Comparison of ENCODE assay signal across 8 cellular contexts in the genomic region with DNA sequence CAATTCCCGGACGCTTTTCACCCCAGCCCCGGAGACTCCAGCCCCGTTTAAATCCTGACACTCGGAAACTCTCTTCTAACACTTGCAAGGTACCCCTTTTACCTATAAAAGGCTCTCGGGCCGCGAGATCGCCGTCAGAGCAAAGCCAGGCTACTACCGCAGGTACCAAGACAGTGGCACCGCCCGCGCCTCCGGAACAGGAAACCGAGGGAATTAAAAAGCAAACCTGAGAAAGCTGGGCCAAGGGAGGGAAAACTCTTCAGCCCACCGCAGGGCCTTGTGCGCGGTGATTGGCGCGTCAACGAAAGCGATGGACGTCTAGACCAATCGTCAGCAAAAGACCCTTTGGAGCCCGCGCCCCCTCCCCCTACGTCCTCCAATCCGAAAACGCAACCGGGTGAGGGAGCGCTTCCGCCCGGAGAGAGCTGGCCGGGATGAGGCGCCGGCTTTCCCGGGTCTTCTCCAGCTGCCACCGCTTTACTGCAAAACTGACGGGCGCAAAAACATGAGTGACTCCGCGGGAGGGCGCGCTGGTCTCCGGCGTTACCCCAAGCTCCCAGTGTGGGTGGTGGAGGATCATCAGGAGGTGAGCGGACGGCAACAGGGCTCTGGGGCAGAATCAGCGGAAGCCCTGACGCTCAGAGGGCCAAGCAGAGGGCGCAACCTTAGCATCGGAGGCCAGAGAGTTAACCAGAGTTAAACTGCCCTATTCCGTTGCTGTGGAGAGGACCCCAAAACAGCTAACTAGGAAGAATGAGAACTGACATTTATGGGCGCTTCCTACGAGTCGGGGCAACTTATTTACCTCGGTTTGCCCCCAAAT. TPM values are rescaled to one million over a fixed set of nuclear protein-coding genes. Genes with fewer than 3 reads are reported as not detected.
DNase-seq lines count a peak whose midpoint lies in the region; ATAC-seq and TF ChIP-seq lines count a peak whose summit lies in the region.

C5orf22 (plus strand) TSS at position 414 of the 823 bp plus-strand sequence; CDS start at position 506, 92 bp downstream.
A gene with protein sequence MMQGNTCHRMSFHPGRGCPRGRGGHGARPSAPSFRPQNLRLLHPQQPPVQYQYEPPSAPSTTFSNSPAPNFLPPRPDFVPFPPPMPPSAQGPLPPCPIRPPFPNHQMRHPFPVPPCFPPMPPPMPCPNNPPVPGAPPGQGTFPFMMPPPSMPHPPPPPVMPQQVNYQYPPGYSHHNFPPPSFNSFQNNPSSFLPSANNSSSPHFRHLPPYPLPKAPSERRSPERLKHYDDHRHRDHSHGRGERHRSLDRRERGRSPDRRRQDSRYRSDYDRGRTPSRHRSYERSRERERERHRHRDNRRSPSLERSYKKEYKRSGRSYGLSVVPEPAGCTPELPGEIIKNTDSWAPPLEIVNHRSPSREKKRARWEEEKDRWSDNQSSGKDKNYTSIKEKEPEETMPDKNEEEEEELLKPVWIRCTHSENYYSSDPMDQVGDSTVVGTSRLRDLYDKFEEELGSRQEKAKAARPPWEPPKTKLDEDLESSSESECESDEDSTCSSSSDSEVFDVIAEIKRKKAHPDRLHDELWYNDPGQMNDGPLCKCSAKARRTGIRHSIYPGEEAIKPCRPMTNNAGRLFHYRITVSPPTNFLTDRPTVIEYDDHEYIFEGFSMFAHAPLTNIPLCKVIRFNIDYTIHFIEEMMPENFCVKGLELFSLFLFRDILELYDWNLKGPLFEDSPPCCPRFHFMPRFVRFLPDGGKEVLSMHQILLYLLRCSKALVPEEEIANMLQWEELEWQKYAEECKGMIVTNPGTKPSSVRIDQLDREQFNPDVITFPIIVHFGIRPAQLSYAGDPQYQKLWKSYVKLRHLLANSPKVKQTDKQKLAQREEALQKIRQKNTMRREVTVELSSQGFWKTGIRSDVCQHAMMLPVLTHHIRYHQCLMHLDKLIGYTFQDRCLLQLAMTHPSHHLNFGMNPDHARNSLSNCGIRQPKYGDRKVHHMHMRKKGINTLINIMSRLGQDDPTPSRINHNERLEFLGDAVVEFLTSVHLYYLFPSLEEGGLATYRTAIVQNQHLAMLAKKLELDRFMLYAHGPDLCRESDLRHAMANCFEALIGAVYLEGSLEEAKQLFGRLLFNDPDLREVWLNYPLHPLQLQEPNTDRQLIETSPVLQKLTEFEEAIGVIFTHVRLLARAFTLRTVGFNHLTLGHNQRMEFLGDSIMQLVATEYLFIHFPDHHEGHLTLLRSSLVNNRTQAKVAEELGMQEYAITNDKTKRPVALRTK (N-terminal part only) (minus strand): TSS at position 206 of the 823 bp plus-strand sequence. CDS start 3,034 bp downstream, outside the sequence.

- peaks cover 26% of the 10 kb centered on the region for H3K36me3 Mint-ChIP-seq in chondrocyte (ENCODE audit: low read depth)

- peak within 1 kb of the TSS; percentile 97 for H3K27ac Mint-ChIP-seq in chondrocyte (ENCODE audit: unreplicated experiment)

- peak; percentile 77 for TF ChIP-seq POLR2A in GM19099 (IDR thresholded peaks at IDR 0.05; ENCODE audit: extremely low read depth, insufficient read length, low read depth)

- ATAC-seq in HG03432 (IDR thresholded peaks at IDR 0.05; ENCODE audit: unreplicated experiment) = peak; percentile 96

- no peaks in the 10 kb centered on the region for H3K27me3 ChIP-seq in kidney epithelial cell (ENCODE audit: control insufficient read depth, insufficient read depth, low read length)

- H3K27me3 Mint-ChIP-seq in chondrocyte (ENCODE audit: low read depth) = no peaks in the 10 kb centered on the region

- DNase-seq in Ammon's horn (ENCODE audit: low spot score) = peak; percentile 98
- peak; percentile 98 for DNase-seq in NCI-H510A (lab: John Stamatoyannopoulos, UW)
- peak; percentile 82 for DNase-seq in activated CD4-positive, alpha-beta T cell treated with anti-CD3 and anti-CD28 coated beads for 1 hour
- DNase-seq in chondrocyte (ENCODE audit: low spot score) = peak; percentile 97
- peak; percentile 83 for DNase-seq in kidney epithelial cell (ENCODE audit: low read depth)
- DNase-seq in stimulated activated CD4-positive, alpha-beta T cell treated with anti-CD3 and anti-CD28 coated beads, Interleukin-15, amount 100 ng/mL, for 48 hours (ENCODE audit: low read depth in 2 of 2) = peak; percentile 90 to 93

- peaks cover 43% of the 10 kb centered on the region for H3K4me1 Mint-ChIP-seq in chondrocyte (ENCODE audit: low read depth)

- TF ChIP-seq CTCF in chondrocyte (IDR thresholded peaks at IDR 0.05) (peak; percentile 41), kidney epithelial cell (IDR thresholded peaks at IDR 0.05; ENCODE audit: insufficient read depth, low read length, poor library complexity, severe bottlenecking) (no peak)

- no peaks in the 10 kb centered on the region for H3K36me3 ChIP-seq in kidney epithelial cell (ENCODE audit: control insufficient read depth, insufficient read depth, low read length)

- peak within 1 kb of the TSS; percentile 99 for H3K4me3 Mint-ChIP-seq in chondrocyte (ENCODE audit: unreplicated experiment)

- peak within 1 kb of the TSS; percentile 91 for H3K4me3 ChIP-seq in kidney epithelial cell (ENCODE audit: low read depth, low read length)

- no peaks in the 10 kb centered on the region for H3K9me3 Mint-ChIP-seq in chondrocyte (ENCODE audit: low read depth)

RNA-seq across cellular contexts. Expression of gene C5orf22, which starts in this region (rescaled TPM):
- 17.2 to 21.9 TPM (median 20.2 TPM) in 3 replicates for total RNA-seq in chondrocyte
- total RNA-seq in kidney epithelial cell = 23.6 and 23.7 TPM in 2 replicates

RNA-seq across cellular contexts. Expression of the second gene that starts in this region (rescaled TPM):
- 59.3 to 82.6 TPM (median 60.6 TPM) in 3 replicates for total RNA-seq in chondrocyte
- total RNA-seq in kidney epithelial cell = 48.5 and 50.1 TPM in 2 replicates

Comparison
In these comparisons a context has a peak if more than half of its experiments do, and no peak if none do; other contexts are left out.
1. Peak in every context shown above with its lines: DNase-seq, ATAC-seq and H3K4me3 ChIP-seq.